In genomic region chr3:14351617-14352001, GRCh38 we compare ENCODE assay signal across 2 cellular contexts.
A peak's percentile ranks its signal among the peaks of the same experiment; 100 is the strongest.
TF ChIP-seq lines count a peak whose summit lies in the region.

No MANE protein-coding gene starts in this region.

TF ChIP-seq in K562, 482 proteins besides CTCF, POLR2A, EP300 and RAD21:
- TF ChIP-seq NR2C2 (CRISPR knock-in tag; IDR thresholded peaks at IDR 0.05) (no peak), NR2C2 (tag; IDR thresholded peaks at IDR 0.05) (0 out of 2 replicates have a peak, but pooled peaks have one; percentile 35), ZKSCAN1 (IDR thresholded peaks at IDR 0.05; ENCODE audit: low read depth, low read length) (peak; percentile 92), HMGXB4 (CRISPR knock-in tag; IDR thresholded peaks at IDR 0.05) (peak; percentile 64; the same call in 1 of the 2 replicates), RERE (CRISPR knock-in tag; IDR thresholded peaks at IDR 0.05; ENCODE audit: borderline replicate concordance) (0 out of 2 replicates have a peak, but pooled peaks have one; percentile 37), RAD51 (IDR thresholded peaks at IDR 0.05; ENCODE audit: borderline replicate concordance, low read depth) (no peak), SP1 (CRISPR knock-in tag; IDR thresholded peaks at IDR 0.05) (peak; percentile 51; the same call in 1 of the 2 replicates), U2AF2 (optimal IDR thresholded peaks at IDR 0.05; ENCODE audit: low read depth, low read length) (no peak), PML (IDR thresholded peaks at IDR 0.05; ENCODE audit: low read length) (peak; percentile 58; the same call in 1 of the 2 replicates), ZNF507 (tag; conservative IDR thresholded peaks at IDR 0.05) (no peak), KLF13 (tag; IDR thresholded peaks at IDR 0.05; ENCODE audit: borderline replicate concordance, low read depth) (no peak), FOS (IDR thresholded peaks at IDR 0.05; ENCODE audit: extremely low read depth, insufficient read length) (no peak), CBX1 (IDR thresholded peaks at IDR 0.05; ENCODE audit: low read depth) (peak; percentile 24; the same call in 1 of the 2 replicates), NR1H2 (CRISPR knock-in tag; IDR thresholded peaks at IDR 0.05) (0 out of 2 replicates have a peak, but pooled peaks have one; percentile 25), PHB (CRISPR knock-in tag; IDR thresholded peaks at IDR 0.05) (no peak), RFX7 (CRISPR knock-in tag; IDR thresholded peaks at IDR 0.05) (no peak)
TF ChIP-seq in K562: peak in this region for 8.

TF ChIP-seq in SK-N-SH treated with all-trans-retinoic acid at 6 μM for 48 hours, 23 proteins besides CTCF, POLR2A, EP300 and RAD21:
- TF ChIP-seq RARB (CRISPR knock-in tag; IDR thresholded peaks at IDR 0.05) (no peak), OSR1 (CRISPR knock-in tag; IDR thresholded peaks at IDR 0.05) (no peak), CSDC2 (CRISPR knock-in tag; IDR thresholded peaks at IDR 0.05) (no peak), CSRNP3 (CRISPR knock-in tag; IDR thresholded peaks at IDR 0.05) (no peak), ISL1 (CRISPR knock-in tag; IDR thresholded peaks at IDR 0.05) (no peak), ARNTL (CRISPR knock-in tag; IDR thresholded peaks at IDR 0.05; ENCODE audit: borderline replicate concordance, low read depth) (no peak), GLIS3 (CRISPR knock-in tag; IDR thresholded peaks at IDR 0.05) (no peak), ZNF565 (CRISPR knock-in tag; conservative IDR thresholded peaks at IDR 0.05; ENCODE audit: low read depth) (no peak), TCF4 (CRISPR knock-in tag; IDR thresholded peaks at IDR 0.05; ENCODE audit: borderline replicate concordance) (no peak)
